In the genomic region with DNA sequence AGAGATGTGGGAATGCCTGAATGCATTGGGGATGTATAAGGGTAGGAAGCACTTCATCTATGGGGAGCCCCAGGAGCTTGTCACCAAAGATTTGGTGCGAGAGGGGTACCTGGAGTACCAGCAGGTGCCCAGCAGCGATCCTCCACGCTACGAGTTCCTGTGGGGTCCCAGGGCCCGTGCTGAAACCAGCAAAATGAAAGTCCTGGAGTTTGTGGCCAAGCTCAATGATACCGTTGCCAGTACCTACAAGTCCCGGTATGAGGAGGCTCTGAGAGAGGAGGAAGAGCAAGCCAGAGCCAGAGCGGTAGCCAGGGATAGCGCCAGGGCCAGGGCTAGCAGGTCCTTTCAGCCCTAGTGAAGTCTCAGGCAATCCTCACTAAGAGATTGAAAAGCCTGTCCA, we compare ENCODE assay signal across 9 cellular contexts. TPM values are rescaled to one million over a fixed set of nuclear protein-coding genes. Genes with fewer than 3 reads are reported as not detected.
"Had no signal": no experiment of that assay in that cellular context is flagged by ENCODE, and none has a peak within 500 bp of the region (broad histone marks: within the 10 kb centered on the region; RNA-seq: fewer than 3 reads in every experiment).

No MANE protein-coding gene starts in this region.

- ATAC-seq: GM12878 had no signal

- FAIRE-seq: G401.6, GM12878, GM12891, GM12892, GM18507, GM19239 had no signal

- H3K4me3 ChIP-seq: GM12878 had no signal

- DNase-seq: GDM1, GF-D8 had no signal

RNA-seq across cellular contexts. Expression of gene MAGEB17, which starts 3.8 kb away (rescaled TPM):
- total RNA-seq: G401 had no signal

RNA-seq across cellular contexts. Expression of gene GRPR, which starts 47.7 kb away (rescaled TPM):
- total RNA-seq: G401 had no signal
